9 cellular contexts compared by ENCODE assay signal in the genomic region with DNA sequence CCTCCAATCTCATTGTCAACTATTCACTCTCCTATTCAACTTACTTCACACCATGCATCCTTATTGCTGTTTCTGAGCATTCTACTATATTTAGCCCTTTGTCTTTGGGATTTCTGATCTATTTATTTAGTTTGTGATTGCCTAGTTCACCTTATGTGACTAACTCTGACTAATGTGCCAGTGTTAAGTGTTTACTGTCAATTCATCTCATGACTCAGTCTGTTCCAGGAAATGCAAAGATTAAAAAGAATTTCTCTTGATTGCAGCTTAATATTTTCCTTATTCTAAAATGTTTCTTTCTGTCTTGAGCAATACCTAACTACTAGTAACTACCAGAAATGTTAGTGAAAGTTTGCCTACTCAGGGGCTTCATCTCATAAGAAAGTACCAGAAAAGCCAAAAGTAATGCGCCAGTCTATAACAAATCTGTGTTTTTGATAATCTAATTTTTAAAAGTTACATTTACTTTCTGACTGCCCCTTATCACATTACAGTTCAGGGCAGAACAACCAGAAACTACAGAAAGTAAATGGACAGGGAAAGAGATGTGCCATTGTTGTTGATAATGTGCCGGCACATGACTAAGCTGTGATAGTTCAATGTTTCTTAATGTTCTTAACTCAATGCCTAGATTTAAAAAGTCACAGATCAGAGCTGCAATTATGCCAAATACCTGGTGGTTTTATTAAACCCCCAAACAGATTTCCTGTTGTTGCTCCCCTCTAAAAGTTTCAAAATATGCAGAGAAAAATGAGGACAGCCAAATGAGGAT.
DNase-seq lines count a peak whose midpoint lies in the region; ATAC-seq and TF ChIP-seq lines count a peak whose summit lies in the region.
"Had no signal": no experiment of that assay in that cellular context is flagged by ENCODE, and none has a peak within 500 bp of the region (broad histone marks: within the 10 kb centered on the region; RNA-seq: fewer than 3 reads in every experiment).

No MANE protein-coding gene starts in this region.

- H3K27me3 ChIP-seq in HCT116 (ENCODE audit: insufficient read depth, low read length) (no peaks in the 10 kb centered on the region), body of pancreas (no peaks in the 10 kb centered on the region), testis (no peaks in the 10 kb centered on the region)

- BruUV-seq in HCT116 (replicated peaks; lab: Mats Ljungman, UMichigan), result no TSS peak

- intact Hi-C loops in HCT116 (cut with micrococcal nuclease), result no loop called here
- intact Hi-C loops in body of pancreas (cut with DNase I), result no loop called here
- intact Hi-C loops in left colon (cut with DNase I, micrococcal nuclease), result no loop called here
- intact Hi-C loops in testis (cut with DNase I; ENCODE audit: low total_unique reads), result no loop called here

- no peak for TF ChIP-seq CTCF in AG04449 (IDR thresholded peaks at IDR 0.05; ENCODE audit: insufficient read depth, low read length, missing control alignments)
- TF ChIP-seq CTCF in HCT116 (IDR thresholded peaks at IDR 0.05 in 2 of 3, conservative IDR thresholded peaks at IDR 0.05 in 1 of 3; ENCODE audit: borderline replicate concordance in 1 of 3, insufficient read depth in 1 of 3, low read depth in 2 of 3, low read length in 2 of 3), result no peak
- TF ChIP-seq CTCF in body of pancreas (IDR thresholded peaks at IDR 0.05), result no peak
- TF ChIP-seq CTCF in testis (IDR thresholded peaks at IDR 0.05), result no peak

- TF ChIP-seq RAD21 in HCT116 (IDR thresholded peaks at IDR 0.05; ENCODE audit: low read depth), result peak; percentile 28

- H3K27ac ChIP-seq in HCT116 (ENCODE audit: low read depth, low read length), result peak overlapping the region; percentile 58
- H3K27ac ChIP-seq in body of pancreas, result peak overlapping the region in 3 of 4 donors; percentile 59 to 77 (median 62)
- H3K27ac ChIP-seq in testis, result no peak overlapping the region

- H2AFZ ChIP-seq in HCT116 (ENCODE audit: low read depth, low read length, poor library complexity, severe bottlenecking), result peak overlapping the region; percentile 58

- peak overlapping the region; percentile 63 for H3K4me2 ChIP-seq in HCT116 (ENCODE audit: low read length)

- WGBS in body of pancreas, 2 donors, result 82 to 83% methylated on average over 2 of the region's 2 CpGs
- 63 to 65% methylated on average over 2 of the region's 2 CpGs for WGBS in testis, 2 donors

- H3K9me3 ChIP-seq in HCT116 (ENCODE audit: control insufficient read depth in 1 of 2, insufficient read depth in 1 of 2, low read depth in 1 of 2, low read length in 2 of 2) (no peaks in the 10 kb centered on the region), body of pancreas (no peaks in the 10 kb centered on the region), testis (no peaks in the 10 kb centered on the region)

- DNase-seq in AG04449 (ENCODE audit: low read depth, low spot score) (peak; percentile 5), HCT116 (ENCODE audit: low read depth, low spot score) (peak; percentile 84), body of pancreas (no peak), left colon (no peak), NCI-H2196 (lab: John Stamatoyannopoulos, UW; ENCODE audit: unreplicated experiment) (no peak), NCI-H1105 (lab: John Stamatoyannopoulos, UW) (no peak), testis (no peak)
- no peak for DNase-seq in stimulated activated CD4-positive, alpha-beta T cell treated with anti-CD3 and anti-CD28 coated beads, Interleukin-4, amount 100 ng/mL, for 24 hours
- DNase-seq: NCI-H2107 had no signal

- RAD21 ChIA-PET in HCT116 (lab: Charles Lee; ENCODE audit: low non-redundant PET in 1 of 2, low total read pairs in 2 of 2, uncharacterized antibody in 2 of 2, unreplicated experiment in 2 of 2), result no interaction called here

- H3K79me2 ChIP-seq in HCT116 (ENCODE audit: insufficient read depth, low read length), result no peaks in the 10 kb centered on the region

- H4K20me1 ChIP-seq in HCT116 (ENCODE audit: insufficient read depth), result no peaks in the 10 kb centered on the region

- H3K9ac ChIP-seq in HCT116 (ENCODE audit: low read length), result peak overlapping the region; percentile 48

- H3K9me2 ChIP-seq in HCT116 (ENCODE audit: insufficient read depth), result no peaks in the 10 kb centered on the region

- POLR2A ChIA-PET in AG04449 (lab: Yijun Ruan, JAX) (no interaction called here), HCT116 (lab: Charles Lee) (interaction anchor here (1.2 to 1.4 kb wide), 2 partner anchors 10 to 33 kb away, joined by 3 read pairs; no protein-coding TSS in a partner anchor)

- TF ChIP-seq POLR2A in HCT116 (IDR thresholded peaks at IDR 0.05; ENCODE audit: borderline replicate concordance, extremely low read depth, insufficient read depth, insufficient read length) (no peak), body of pancreas (IDR thresholded peaks at IDR 0.05) (no peak), testis (IDR thresholded peaks at IDR 0.05) (no peak)

- H3K4me3 ChIP-seq in AG04449 (ENCODE audit: low read depth, low read length) (no peak overlapping the region), HCT116 (replicated peaks in 1 of 2; ENCODE audit: low read depth in 1 of 2, low read length in 2 of 2) (peak overlapping the region in 1 of 2 experiments; percentile 11; a peak in 1 of 4 replicates), body of pancreas (no peak overlapping the region), testis (no peak overlapping the region)

- no peaks in the 10 kb centered on the region for H3K36me3 ChIP-seq in HCT116 (ENCODE audit: control insufficient read depth in 1 of 2, insufficient read depth in 2 of 2, low read length in 2 of 2)
- H3K36me3 ChIP-seq in body of pancreas (replicated peaks in 1 of 2; ENCODE audit: insufficient read depth in 1 of 2, low read depth in 2 of 2), result no peaks in the 10 kb centered on the region
- no peaks in the 10 kb centered on the region for H3K36me3 ChIP-seq in testis (ENCODE audit: low read depth, missing control alignments)

- CTCF ChIA-PET in AG04449 (lab: Yijun Ruan, JAX) (no interaction called here), HCT116 (lab: Charles Lee) (no interaction called here)

- ATAC-seq in HCT116, result peak; percentile 81
- ATAC-seq in body of pancreas, result peak; percentile 77
- peak; percentile 45 for ATAC-seq in left colon

- H3K4me1 ChIP-seq in HCT116 (ENCODE audit: control insufficient read depth in 1 of 2, insufficient read depth in 2 of 2, low read length in 2 of 2), result peaks cover 10 to 24% of the 10 kb centered on the region in 2 experiments; a peak in 3 of 4 replicates
- peaks cover 18% of the 10 kb centered on the region for H3K4me1 ChIP-seq in body of pancreas
- H3K4me1 ChIP-seq in testis, result no peaks in the 10 kb centered on the region

TF ChIP-seq in HCT116, 20 proteins besides CTCF, POLR2A, EP300 and RAD21 (continues in another document):
- TF ChIP-seq EGR1 (IDR thresholded peaks at IDR 0.05; ENCODE audit: low read depth) (peak; percentile 34; the same call in 1 of the 2 replicates), SIN3A (IDR thresholded peaks at IDR 0.05; ENCODE audit: low read depth) (peak; percentile 71; the same call in 1 of the 2 replicates), TCF7L2 (IDR thresholded peaks at IDR 0.05; ENCODE audit: borderline replicate concordance, extremely low read depth, insufficient read depth, insufficient read length) (no peak), FOSL1 (IDR thresholded peaks at IDR 0.05; ENCODE audit: low read depth) (peak; percentile 99), SRF (IDR thresholded peaks at IDR 0.05; ENCODE audit: low read depth) (peak; percentile 83), JUND (IDR thresholded peaks at IDR 0.05) (peak; percentile 97), CEBPB (IDR thresholded peaks at IDR 0.05; ENCODE audit: low read depth) (peak; percentile 97), MAX (IDR thresholded peaks at IDR 0.05) (peak; percentile 63), POLR2AphosphoS5 (IDR thresholded peaks at IDR 0.05; ENCODE audit: low read depth, low read length) (peak; percentile 38; the same call in 1 of the 2 replicates), ZNF274 (IDR thresholded peaks at IDR 0.05; ENCODE audit: low read depth, low read length) (no peak), EZH2phosphoT487 (IDR thresholded peaks at IDR 0.05; ENCODE audit: borderline replicate concordance) (no peak), YY1 (IDR thresholded peaks at IDR 0.05; ENCODE audit: extremely low read depth, insufficient replicate concordance, low read depth, low read length) (no peak), CBX3 (IDR thresholded peaks at IDR 0.05; ENCODE audit: low read depth) (peak; percentile 94), ZBTB33 (IDR thresholded peaks at IDR 0.05; ENCODE audit: extremely low read depth, insufficient replicate concordance, low read length) (no peak), EZH2 (IDR thresholded peaks at IDR 0.05) (no peak), ATF3 (IDR thresholded peaks at IDR 0.05) (peak; percentile 58; the same call in 1 of the 2 replicates), SP1 (IDR thresholded peaks at IDR 0.05; ENCODE audit: low read depth) (peak; percentile 99)

Comparison
In these comparisons a context has a peak if more than half of its experiments do, and no peak if none do; other contexts are left out.
1. DNase-seq: peak in AG04449 (single experiment) and HCT116 (single experiment); none in body of pancreas (0 of 4), left colon (0 of 2), stimulated activated CD4-positive, alpha-beta T cell treated with anti-CD3 and anti-CD28 coated beads, Interleukin-4, amount 100 ng/mL, for 24 hours (single experiment), NCI-H2196 (single experiment), NCI-H1105 (single experiment) and testis (single experiment).
2. H3K27ac ChIP-seq: peak in HCT116 (single experiment) and body of pancreas (3 of 4); none in testis (0 of 2).
3. Peak in every context shown above with its lines, with median percentiles within 50 percentile points of each other: ATAC-seq.